24 cellular contexts compared by ENCODE assay signal in the genomic region with DNA sequence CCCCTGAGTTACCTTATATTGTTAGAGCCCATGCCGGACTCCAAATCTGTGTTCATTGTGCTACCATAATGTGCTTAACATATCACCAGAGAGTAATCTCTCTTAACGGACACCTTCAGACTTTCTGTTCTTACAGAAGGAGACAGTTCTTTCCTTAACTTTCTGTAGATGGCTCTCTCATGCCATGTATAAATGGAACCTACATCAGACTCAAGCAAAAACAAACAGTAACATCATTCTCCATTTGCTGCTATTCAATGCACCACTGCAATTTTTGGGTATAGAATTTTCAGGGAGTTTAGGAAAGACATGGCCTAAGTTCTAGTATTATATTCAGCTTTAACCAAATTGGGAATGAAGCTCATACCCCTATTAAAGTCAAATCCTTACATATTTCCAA. TPM values are rescaled to one million over a fixed set of nuclear protein-coding genes. Genes with fewer than 3 reads are reported as not detected.
DNase-seq lines count a peak whose midpoint lies in the region; ATAC-seq, FAIRE-seq and TF ChIP-seq lines count a peak whose summit lies in the region.
"Had no signal": no experiment of that assay in that cellular context is flagged by ENCODE, and none has a peak within 500 bp of the region (broad histone marks: within the 10 kb centered on the region; RNA-seq: fewer than 3 reads in every experiment).

No MANE protein-coding gene starts in this region.

- 71% methylated on average over 2 of the region's 2 CpGs for WGBS in SK-N-SH (ENCODE audit: low lambda C conversion rate)
- WGBS in spleen, 5 donors = 85 to 93% (median 90%) methylated on average over 2 of the region's 2 CpGs

- TF ChIP-seq CTCF in SK-N-SH (IDR thresholded peaks at IDR 0.05) (no peak), LNCaP clone FGC (IDR thresholded peaks at IDR 0.05; ENCODE audit: control insufficient read depth, extremely low read depth, insufficient read depth) (peak; percentile 34), bronchial epithelial cell (IDR thresholded peaks at IDR 0.05; ENCODE audit: insufficient read depth, low read length, severe bottlenecking) (no peak), spleen (IDR thresholded peaks at IDR 0.05 in 8 of 11, conservative IDR thresholded peaks at IDR 0.05 in 3 of 11) (no peak)

- no peak overlapping the region for H3K27ac ChIP-seq in SK-N-SH (ENCODE audit: low read depth in 2 of 2, low read length in 1 of 2)
- H3K27ac ChIP-seq in spleen = no peak overlapping the region
- H3K27ac ChIP-seq: BLaER1, C4-2B had no signal

- H3K9me2 ChIP-seq in SK-N-SH = no peaks in the 10 kb centered on the region

- TF ChIP-seq RAD21 in SK-N-SH (IDR thresholded peaks at IDR 0.05; ENCODE audit: low read length) = peak; percentile 39

- CTCF ChIA-PET in SK-N-SH (lab: Yijun Ruan, JAX) = interaction anchor here (1.1 to 3.5 kb wide), 4 partner anchors 8 to 751 kb away, joined by 3 to 13 read pairs (median 5); a partner anchor contains a TSS

- no peak for TF ChIP-seq POLR2A in spleen (IDR thresholded peaks at IDR 0.05)

- TF ChIP-seq EP300 in SK-N-SH (IDR thresholded peaks at IDR 0.05; ENCODE audit: borderline replicate concordance in 1 of 2, low read depth in 1 of 2, low read length in 1 of 2) = no peak

- DNase-seq in SK-N-SH (no peak), LNCaP clone FGC (ENCODE audit: low read depth) (no peak), bronchial epithelial cell (ENCODE audit: low read depth) (no peak), pons (ENCODE audit: low spot score) (peak; percentile 15), NCI-H2107 treated with DMSO at 0.1 percent for 48 hours (lab: John Stamatoyannopoulos, UW; ENCODE audit: unreplicated experiment) (no peak), MG63 (no peak), spleen (no peak)
- DNase-seq: Caco-2; CD4-positive, CD25-positive, alpha-beta regulatory T cell; CD8-positive, alpha-beta T cell; DMS79; EL; GDM1; GOT3; HFFc6 had no signal

- intact Hi-C loops in spleen (cut with DNase I; ENCODE audit: low total_unique reads) = no loop called here

- H3K9me3 ChIP-seq in SK-N-SH (no peaks in the 10 kb centered on the region), MG63 (no peaks in the 10 kb centered on the region), spleen (no peaks in the 10 kb centered on the region)
- H3K9me3 ChIP-seq: BLaER1, Caco-2, HAP-1 had no signal

- no peaks in the 10 kb centered on the region for H3F3A ChIP-seq in SK-N-SH (replicated peaks; ENCODE audit: insufficient read depth)

- no peak overlapping the region for H3K4me2 ChIP-seq in SK-N-SH
- H3K4me2 ChIP-seq: BLaER1 had no signal

- no peak for ATAC-seq in SK-N-SH treated with all-trans-retinoic acid at 6 μM for 48 hours
- ATAC-seq: CD8-positive, alpha-beta T cell; GM12878 had no signal

- H3K4me3 ChIP-seq in SK-N-SH (ENCODE audit: low read depth in 2 of 2, low read length in 1 of 2) = no peak overlapping the region
- no peak overlapping the region for H3K4me3 ChIP-seq in LNCaP clone FGC (ENCODE audit: low read depth, low read length)
- H3K4me3 ChIP-seq in bronchial epithelial cell (ENCODE audit: low read depth, low read length) = no peak overlapping the region
- H3K4me3 ChIP-seq in MG63 = no peak overlapping the region
- H3K4me3 ChIP-seq in spleen = no peak overlapping the region
- H3K4me3 ChIP-seq: BLaER1, GM12878, HAP-1 had no signal

- FAIRE-seq in bronchial epithelial cell (lab: Jason Lieb, UNC) = peak; percentile 32
- FAIRE-seq: GM12878, GM19239, H54 had no signal

- H4K20me1 ChIP-seq in SK-N-SH (ENCODE audit: insufficient read depth) = no peaks in the 10 kb centered on the region
- H4K20me1 ChIP-seq: BLaER1 had no signal

- POLR2A ChIA-PET in SK-N-SH (lab: Yijun Ruan, JAX) = no interaction called here

- no peaks in the 10 kb centered on the region for H3K27me3 ChIP-seq in SK-N-SH (ENCODE audit: insufficient read depth)
- peaks cover 1% of the 10 kb centered on the region for H3K27me3 ChIP-seq in bronchial epithelial cell (ENCODE audit: control insufficient read depth, insufficient read depth, low read length)
- peaks cover 21% of the 10 kb centered on the region for H3K27me3 ChIP-seq in MG63
- H3K27me3 ChIP-seq in spleen (replicated peaks in 1 of 7) = no peaks in the 10 kb centered on the region
- H3K27me3 ChIP-seq: BLaER1 had no signal

- H3K79me2 ChIP-seq in SK-N-SH (ENCODE audit: insufficient read depth) = no peaks in the 10 kb centered on the region

- H2AFZ ChIP-seq in SK-N-SH (ENCODE audit: low read depth) = no peak overlapping the region

- H3K4me1 ChIP-seq in SK-N-SH (ENCODE audit: control insufficient read depth in 1 of 2, insufficient read depth in 2 of 2, low read depth in 1 of 2, low read length in 1 of 2) = no peaks in the 10 kb centered on the region
- H3K4me1 ChIP-seq in spleen = no peaks in the 10 kb centered on the region
- H3K4me1 ChIP-seq: BLaER1, Caco-2, HAP-1 had no signal

- no peak overlapping the region for H3K9ac ChIP-seq in SK-N-SH
- H3K9ac ChIP-seq: BLaER1 had no signal

- H3K36me3 ChIP-seq in SK-N-SH (replicated peaks in 1 of 2; ENCODE audit: control insufficient read depth in 1 of 2, insufficient read depth in 2 of 2, low read length in 1 of 2) (no peaks in the 10 kb centered on the region), bronchial epithelial cell (ENCODE audit: control insufficient read depth, insufficient read depth, low read length) (no peaks in the 10 kb centered on the region), MG63 (no peaks in the 10 kb centered on the region), spleen (no peaks in the 10 kb centered on the region)
- H3K36me3 ChIP-seq: BLaER1, HAP-1 had no signal

TF ChIP-seq in SK-N-SH, 30 proteins besides CTCF, POLR2A, EP300 and RAD21 (continues in another document):
- TF ChIP-seq, protein P1, sequence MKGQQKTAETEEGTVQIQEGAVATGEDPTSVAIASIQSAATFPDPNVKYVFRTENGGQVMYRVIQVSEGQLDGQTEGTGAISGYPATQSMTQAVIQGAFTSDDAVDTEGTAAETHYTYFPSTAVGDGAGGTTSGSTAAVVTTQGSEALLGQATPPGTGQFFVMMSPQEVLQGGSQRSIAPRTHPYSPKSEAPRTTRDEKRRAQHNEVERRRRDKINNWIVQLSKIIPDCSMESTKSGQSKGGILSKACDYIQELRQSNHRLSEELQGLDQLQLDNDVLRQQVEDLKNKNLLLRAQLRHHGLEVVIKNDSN (IDR thresholded peaks at IDR 0.05; ENCODE audit: borderline replicate concordance, low read depth) = no peak
- TF ChIP-seq CHD2 (IDR thresholded peaks at IDR 0.05; ENCODE audit: low read length, partially characterized antibody) (no peak), ELF1 (IDR thresholded peaks at IDR 0.05) (no peak), TEAD4 (IDR thresholded peaks at IDR 0.05; ENCODE audit: borderline replicate concordance, insufficient read depth) (no peak), GABPA (IDR thresholded peaks at IDR 0.05; ENCODE audit: low read depth) (no peak), MEF2A (IDR thresholded peaks at IDR 0.05; ENCODE audit: borderline replicate concordance, low read depth) (no peak)
- TF ChIP-seq, protein P2, sequence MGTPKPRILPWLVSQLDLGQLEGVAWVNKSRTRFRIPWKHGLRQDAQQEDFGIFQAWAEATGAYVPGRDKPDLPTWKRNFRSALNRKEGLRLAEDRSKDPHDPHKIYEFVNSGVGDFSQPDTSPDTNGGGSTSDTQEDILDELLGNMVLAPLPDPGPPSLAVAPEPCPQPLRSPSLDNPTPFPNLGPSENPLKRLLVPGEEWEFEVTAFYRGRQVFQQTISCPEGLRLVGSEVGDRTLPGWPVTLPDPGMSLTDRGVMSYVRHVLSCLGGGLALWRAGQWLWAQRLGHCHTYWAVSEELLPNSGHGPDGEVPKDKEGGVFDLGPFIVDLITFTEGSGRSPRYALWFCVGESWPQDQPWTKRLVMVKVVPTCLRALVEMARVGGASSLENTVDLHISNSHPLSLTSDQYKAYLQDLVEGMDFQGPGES (IDR thresholded peaks at IDR 0.05; ENCODE audit: low read depth, low read length) = no peak

TF ChIP-seq in SK-N-SH treated with all-trans-retinoic acid at 6 μM for 48 hours, 23 proteins besides CTCF, POLR2A, EP300 and RAD21 (continues in another document):
- TF ChIP-seq GLIS3 (CRISPR knock-in tag; IDR thresholded peaks at IDR 0.05) (no peak), ARNTL (CRISPR knock-in tag; IDR thresholded peaks at IDR 0.05; ENCODE audit: borderline replicate concordance, low read depth) (no peak), ZC3H10 (CRISPR knock-in tag; IDR thresholded peaks at IDR 0.05) (no peak), ZNF70 (CRISPR knock-in tag; IDR thresholded peaks at IDR 0.05) (no peak), OSR1 (CRISPR knock-in tag; IDR thresholded peaks at IDR 0.05) (no peak), ZFP3 (CRISPR knock-in tag; IDR thresholded peaks at IDR 0.05) (no peak), TCF4 (CRISPR knock-in tag; IDR thresholded peaks at IDR 0.05; ENCODE audit: borderline replicate concordance) (no peak)
- TF ChIP-seq, protein P3, sequence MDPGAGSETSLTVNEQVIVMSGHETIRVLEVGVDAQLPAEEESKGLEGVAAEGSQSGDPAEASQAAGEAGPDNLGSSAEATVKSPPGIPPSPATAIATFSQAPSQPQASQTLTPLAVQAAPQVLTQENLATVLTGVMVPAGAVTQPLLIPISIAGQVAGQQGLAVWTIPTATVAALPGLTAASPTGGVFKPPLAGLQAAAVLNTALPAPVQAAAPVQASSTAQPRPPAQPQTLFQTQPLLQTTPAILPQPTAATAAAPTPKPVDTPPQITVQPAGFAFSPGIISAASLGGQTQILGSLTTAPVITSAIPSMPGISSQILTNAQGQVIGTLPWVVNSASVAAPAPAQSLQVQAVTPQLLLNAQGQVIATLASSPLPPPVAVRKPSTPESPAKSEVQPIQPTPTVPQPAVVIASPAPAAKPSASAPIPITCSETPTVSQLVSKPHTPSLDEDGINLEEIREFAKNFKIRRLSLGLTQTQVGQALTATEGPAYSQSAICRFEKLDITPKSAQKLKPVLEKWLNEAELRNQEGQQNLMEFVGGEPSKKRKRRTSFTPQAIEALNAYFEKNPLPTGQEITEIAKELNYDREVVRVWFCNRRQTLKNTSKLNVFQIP (CRISPR knock-in tag; IDR thresholded peaks at IDR 0.05; ENCODE audit: borderline replicate concordance, low read depth) = no peak

RNA-seq across cellular contexts. Expression of a gene that starts 12.7 kb away (rescaled TPM):
- polyA plus RNA-seq in SK-N-SH (2012; rRNA removed) (13.3 and 20.2 TPM in 2 replicates), spleen (1 to 10 TPM; 2.6 to 3.2 (median 2.8) TPM)
- polyA plus RNA-seq in SK-N-SH (2012; cell fraction: cytosol; rRNA removed) = 15.2 and 18.4 TPM in 2 replicates
- 17.1 and 43.0 TPM in 2 replicates for polyA plus RNA-seq in SK-N-SH (2012; cell fraction: nucleus; rRNA removed)
- total RNA-seq in bronchial epithelial cell (25.3 and 31.9 TPM in 2 replicates), spleen (10 to 100 TPM in 6 of 7 donors, 1 to 10 TPM in 1; 7.2 to 38.9 (median 18.1) TPM)
- total RNA-seq in MG63 (2014; rRNA removed; shearing (Covaris generic); ENCODE audit: low replicate concordance) = 8.8 and 21.2 TPM in 2 replicates
- total RNA-seq: CD8-positive, alpha-beta T cell had no signal

RNA-seq across cellular contexts. Expression of a gene that starts 24.1 kb away (rescaled TPM):
- polyA plus RNA-seq in SK-N-SH (2012; rRNA removed) (under 0.01 TPM in 2 replicates), spleen (under 1 TPM in 1 of 3 donors, not detected in 2; 0.03 TPM)
- polyA plus RNA-seq in SK-N-SH (2012; cell fraction: cytosol; rRNA removed) = under 0.01 and 0.01 TPM in 2 replicates
- not detected in 2 replicates for polyA plus RNA-seq in SK-N-SH (2012; cell fraction: nucleus; rRNA removed)
- total RNA-seq in bronchial epithelial cell (under 0.01 TPM in 1 of 2 replicates, not detected in the other), spleen (not detected)
- 0.02 TPM in 1 of 2 replicates, not detected in the other for total RNA-seq in MG63 (2014; rRNA removed; shearing (Covaris generic); ENCODE audit: low replicate concordance)
- total RNA-seq: A172; A673; Caco-2; CD4-positive, CD25-positive, alpha-beta regulatory T cell; CD8-positive, alpha-beta T cell; GM12878; HFFc6 had no signal
- polyA plus RNA-seq: CD4-positive, CD25-positive, alpha-beta regulatory T cell had no signal
